ENCODE assay signal across 10 cellular contexts in genomic region chr18:76252880-76253279, GRCh38.
DNase-seq lines count a peak whose midpoint lies in the region; ATAC-seq and TF ChIP-seq lines count a peak whose summit lies in the region.
"Had no signal": no experiment of that assay in that cellular context is flagged by ENCODE, and none has a peak within 500 bp of the region (broad histone marks: within the 10 kb centered on the region; RNA-seq: fewer than 3 reads in every experiment).

No MANE protein-coding gene starts in this region.

- CTCF ChIA-PET in RWPE1 (lab: Yijun Ruan, JAX): interaction anchor here (0.6 to 0.7 kb wide), 2 partner anchors 41 to 485 kb away, joined by 3 to 4 read pairs; no protein-coding TSS in a partner anchor
- CTCF ChIA-PET in CD8-positive, alpha-beta memory T cell (lab: Charles Lee): no interaction called here

- no peak for DNase-seq in HFF-Myc (ENCODE audit: extremely low read depth, low read depth)
- no peak for DNase-seq in RWPE1 (ENCODE audit: low spot score)
- peak; percentile 54 for DNase-seq in inferior parietal cortex (ENCODE audit: extremely low spot score)
- no peak for DNase-seq in CD8-positive, alpha-beta memory T cell
- DNase-seq in spleen: no peak
- no peak for DNase-seq in activated naive CD4-positive, alpha-beta T cell (lab: John Stamatoyannopoulos, UW)
- DNase-seq: left cardiac atrium, NCI-H510A had no signal

- H3K9me3 ChIP-seq in CD8-positive, alpha-beta memory T cell (ENCODE audit: low read length): no peaks in the 10 kb centered on the region
- no peaks in the 10 kb centered on the region for H3K9me3 ChIP-seq in spleen

- no peak for TF ChIP-seq POLR2A in spleen (IDR thresholded peaks at IDR 0.05)

- POLR2A ChIA-PET in RWPE1 (lab: Yijun Ruan, JAX; ENCODE audit: low non-redundant PET): no interaction called here
- POLR2A ChIA-PET in CD8-positive, alpha-beta memory T cell (lab: Charles Lee): no interaction called here

- no peak overlapping the region for H3K4me3 Mint-ChIP-seq in CD8-positive, alpha-beta memory T cell

- no peaks in the 10 kb centered on the region for H3K27me3 ChIP-seq in CD8-positive, alpha-beta memory T cell (ENCODE audit: insufficient read depth, low read length, poor library complexity, severe bottlenecking)
- no peaks in the 10 kb centered on the region for H3K27me3 ChIP-seq in spleen (replicated peaks in 1 of 7)

- 38 to 46% (median 41%) methylated on average over 3 of the region's 3 CpGs for WGBS in spleen, 5 donors

- H3K36me3 ChIP-seq in CD8-positive, alpha-beta memory T cell (ENCODE audit: insufficient read depth, low read length): no peaks in the 10 kb centered on the region
- no peaks in the 10 kb centered on the region for H3K36me3 ChIP-seq in spleen

- H3K27me3 Mint-ChIP-seq in CD8-positive, alpha-beta memory T cell: peaks cover 2 to 5% of the 10 kb centered on the region in 2 donors

- no peaks in the 10 kb centered on the region for H3K4me1 Mint-ChIP-seq in CD8-positive, alpha-beta memory T cell

- H3K36me3 Mint-ChIP-seq in CD8-positive, alpha-beta memory T cell: no peaks in the 10 kb centered on the region

- TF ChIP-seq CTCF in C4-2B (conservative IDR thresholded peaks at IDR 0.05) (peak; percentile 53), HFF-Myc (IDR thresholded peaks at IDR 0.05; ENCODE audit: low read depth, low read length, missing control alignments) (peak; percentile 55), RWPE1 (conservative IDR thresholded peaks at IDR 0.05; ENCODE audit: low read depth) (0 out of 2 replicates have a peak, but pooled peaks have one; percentile 21), spleen (IDR thresholded peaks at IDR 0.05 in 8 of 11, conservative IDR thresholded peaks at IDR 0.05 in 3 of 11) (peak in 5 of 11 experiments; percentile 12 to 27 (median 14))

- no peak overlapping the region for H3K4me3 ChIP-seq in HFF-Myc (replicated peaks; ENCODE audit: low read depth, low read length)
- H3K4me3 ChIP-seq in CD8-positive, alpha-beta memory T cell (ENCODE audit: low read length): no peak overlapping the region
- no peak overlapping the region for H3K4me3 ChIP-seq in spleen

- ATAC-seq in GM19351 (IDR thresholded peaks at IDR 0.05; ENCODE audit: unreplicated experiment): no peak
- ATAC-seq: left cardiac atrium had no signal

- intact Hi-C loops in spleen (cut with DNase I; ENCODE audit: low total_unique reads): no loop called here

- no peaks in the 10 kb centered on the region for H3K9me3 Mint-ChIP-seq in CD8-positive, alpha-beta memory T cell

- H3K27ac Mint-ChIP-seq in CD8-positive, alpha-beta memory T cell: no peak overlapping the region

- no peaks in the 10 kb centered on the region for H3K4me1 ChIP-seq in CD8-positive, alpha-beta memory T cell (ENCODE audit: insufficient read depth, low read length)
- H3K4me1 ChIP-seq in spleen: no peaks in the 10 kb centered on the region

- no peak overlapping the region for H3K27ac ChIP-seq in C4-2B
- no peak overlapping the region for H3K27ac ChIP-seq in RWPE1
- H3K27ac ChIP-seq in CD8-positive, alpha-beta memory T cell (ENCODE audit: low read depth, low read length): no peak overlapping the region
- no peak overlapping the region for H3K27ac ChIP-seq in spleen
